In the genomic region with DNA sequence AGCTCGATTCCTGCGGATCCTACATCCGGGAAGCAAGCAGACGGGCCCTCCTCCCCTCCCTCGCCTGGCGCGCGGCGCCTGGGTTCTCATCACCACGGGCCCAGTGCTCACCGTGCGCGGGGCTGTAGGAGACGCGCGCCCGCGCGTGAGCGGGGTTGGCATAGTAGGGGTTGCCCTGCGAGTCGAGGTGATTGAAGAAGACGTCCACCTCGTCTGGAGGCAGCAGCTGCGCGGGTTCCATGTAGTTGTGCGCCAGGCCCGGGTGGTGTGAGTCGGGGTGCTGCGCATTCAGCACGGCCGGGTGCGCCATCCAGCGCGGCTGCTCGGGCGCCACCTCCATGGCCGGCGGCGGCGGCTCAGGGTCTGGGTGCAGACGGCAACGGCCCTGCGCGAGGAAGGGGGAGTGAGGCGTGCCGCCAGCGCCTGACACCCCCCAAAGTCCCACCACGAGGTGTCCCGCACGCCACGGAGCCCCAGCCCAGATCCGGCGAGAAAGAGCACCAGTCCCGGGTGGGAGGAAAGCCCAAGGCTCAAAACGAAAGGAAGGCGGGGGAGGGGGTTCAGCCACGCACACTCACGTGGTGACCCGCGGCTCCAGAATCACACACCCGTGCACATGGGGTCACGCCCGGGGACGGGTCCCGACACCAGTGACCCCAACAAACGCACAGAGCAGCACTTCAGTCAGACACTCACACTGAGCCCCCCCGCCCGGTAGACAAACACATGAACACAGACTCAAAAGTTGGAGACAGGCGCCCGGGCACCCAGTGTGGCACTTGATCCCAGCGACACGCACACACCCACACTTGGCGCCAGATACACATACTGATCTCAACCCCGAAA, we compare ENCODE assay signal across 9 cellular contexts. TPM values are rescaled to one million over a fixed set of nuclear protein-coding genes. Genes with fewer than 3 reads are reported as not detected.
A peak's percentile ranks its signal among the peaks of the same experiment; 100 is the strongest.
DNase-seq lines count a peak whose midpoint lies in the region; TF ChIP-seq lines count a peak whose summit lies in the region.
"Had no signal": no experiment of that assay in that cellular context is flagged by ENCODE, and none has a peak within 500 bp of the region (broad histone marks: within the 10 kb centered on the region; RNA-seq: fewer than 3 reads in every experiment).

No MANE protein-coding gene starts in this region.

- no peak for TF ChIP-seq POLR2A in thyroid gland (IDR thresholded peaks at IDR 0.05)

- no peaks in the 10 kb centered on the region for H3K36me3 Mint-ChIP-seq in MCF 10A (ENCODE audit: insufficient read depth, unreplicated experiment)

- H3K4me2 ChIP-seq in Loucy (ENCODE audit: low read depth, low read length, poor library complexity, severe bottlenecking) = peak overlapping the region; percentile 94

- WGBS in liver = 2% methylated on average over 75 of the region's 75 CpGs
- WGBS in thyroid gland, 2 donors = 1 to 4% methylated on average over 11 to 25 of the region's 75 CpGs

- no peaks in the 10 kb centered on the region for H4K20me1 ChIP-seq in Loucy (ENCODE audit: insufficient read depth, low read length, poor library complexity, severe bottlenecking)

- no peaks in the 10 kb centered on the region for H3K9me3 Mint-ChIP-seq in MCF 10A (ENCODE audit: unreplicated experiment)

- H3K27ac Mint-ChIP-seq in MCF 10A (ENCODE audit: low read depth, unreplicated experiment) = no peak overlapping the region

- H3K36me3 ChIP-seq in Loucy (ENCODE audit: insufficient read depth, low read length) = no peaks in the 10 kb centered on the region
- H3K36me3 ChIP-seq in liver (ENCODE audit: control insufficient read depth in 4 of 4, insufficient read depth in 3 of 4, low read depth in 1 of 4, low read length in 3 of 4) = no peaks in the 10 kb centered on the region
- H3K36me3 ChIP-seq in thyroid gland = no peaks in the 10 kb centered on the region

- H3K4me1 Mint-ChIP-seq in MCF 10A (ENCODE audit: insufficient read depth, unreplicated experiment) = peaks cover 4% of the 10 kb centered on the region

- TF ChIP-seq CTCF in Loucy (conservative IDR thresholded peaks at IDR 0.05; ENCODE audit: low read length) = no peak
- TF ChIP-seq CTCF in MCF 10A (IDR thresholded peaks at IDR 0.05; ENCODE audit: unreplicated experiment) = no peak
- no peak for TF ChIP-seq CTCF in liver (IDR thresholded peaks at IDR 0.05; ENCODE audit: low read depth, low read length, missing input control)
- no peak for TF ChIP-seq CTCF in thyroid gland (IDR thresholded peaks at IDR 0.05)

- no peaks in the 10 kb centered on the region for H3K9me2 ChIP-seq in Loucy (replicated peaks; ENCODE audit: low read depth, low read length)

- peaks cover 50% of the 10 kb centered on the region for H3K79me2 ChIP-seq in Loucy (ENCODE audit: insufficient read depth, low read length)

- H3K4me3 Mint-ChIP-seq in MCF 10A (ENCODE audit: unreplicated experiment) = peak overlapping the region; percentile 85

- H3K4me3 ChIP-seq in Loucy (ENCODE audit: low read length, poor library complexity, severe bottlenecking) = peak overlapping the region; percentile 85
- peak overlapping the region; percentile 21 to 66 (median 48) for H3K4me3 ChIP-seq in liver (ENCODE audit: low read depth in 1 of 3, low read length in 3 of 3)
- H3K4me3 ChIP-seq in thyroid gland (replicated peaks in 1 of 3) = peak overlapping the region in 2 of 3 donors; percentile 28 to 60

- CTCF ChIA-PET in MCF 10A (lab: Yijun Ruan, JAX) = interaction anchor here (0.8 to 1.0 kb wide), 2 partner anchors 49 to 61 kb away, joined by 3 read pairs; no protein-coding TSS in a partner anchor

- TF ChIP-seq RAD21 in liver (IDR thresholded peaks at IDR 0.05) = no peak

- H3K4me1 ChIP-seq in Loucy (ENCODE audit: insufficient read depth, low read length, poor library complexity, severe bottlenecking) (peaks cover 42% of the 10 kb centered on the region), liver (ENCODE audit: control insufficient read depth in 4 of 4, insufficient read depth in 4 of 4, low read length in 3 of 4) (peaks cover 19 to 39% (median 37%) of the 10 kb centered on the region in 4 donors), thyroid gland (peaks cover 21 to 55% of the 10 kb centered on the region in 2 donors)

- peaks cover 24% of the 10 kb centered on the region for H3K27me3 Mint-ChIP-seq in MCF 10A (ENCODE audit: insufficient read depth, unreplicated experiment)

- H3K27ac ChIP-seq in liver (ENCODE audit: low read depth in 1 of 2, low read length in 2 of 2) (peak overlapping the region in 1 of 2 donors; percentile 31), thyroid gland (peak overlapping the region in 2 of 3 donors; percentile 36 to 81)

- H3K9ac ChIP-seq in Loucy (ENCODE audit: low read depth, low read length, poor library complexity, severe bottlenecking) = peak overlapping the region; percentile 98
- H3K9ac ChIP-seq in liver (ENCODE audit: low read depth in 1 of 2, low read length in 2 of 2) = no peak overlapping the region

- no TSS peak for BruUV-seq in MCF 10A (replicated peaks; lab: Mats Ljungman, UMichigan)

- POLR2A ChIA-PET in MCF 10A (lab: Yijun Ruan, JAX) = interaction anchor here (0.6 kb wide), 1 partner anchor 52 kb away, joined by 3 read pairs; no protein-coding TSS in a partner anchor

- H3K27me3 ChIP-seq in Loucy (ENCODE audit: insufficient read depth, low read length, poor library complexity, severe bottlenecking) (no peaks in the 10 kb centered on the region), liver (ENCODE audit: control insufficient read depth in 4 of 4, insufficient read depth in 4 of 4, low read length in 3 of 4) (peaks cover 4 to 24% (median 15%) of the 10 kb centered on the region in 4 donors), thyroid gland (peaks cover 55% of the 10 kb centered on the region)

- H2AFZ ChIP-seq in Loucy (ENCODE audit: low read length) = peak overlapping the region; percentile 51; the same call in 1 of the 2 replicates

- H3F3A ChIP-seq in Loucy (ENCODE audit: low read depth) = peaks cover 15% of the 10 kb centered on the region

- DNase-seq in D341Med (ENCODE audit: low spot score) = peak; percentile 71
- DNase-seq in MCF 10A (ENCODE audit: unreplicated experiment) = peak; percentile 4
- DNase-seq in thyroid gland = no peak
- DNase-seq in SKM-1 (lab: John Stamatoyannopoulos, UW; ENCODE audit: unreplicated experiment) = no peak
- DNase-seq in COLO829 (ENCODE audit: low spot score) = no peak
- no peak for DNase-seq in NCI-H187 treated with DMSO at 0.1 percent for 48 hours (lab: John Stamatoyannopoulos, UW)

- H3K9me3 ChIP-seq in Loucy (ENCODE audit: insufficient read depth, low read depth, low read length) = no peaks in the 10 kb centered on the region
- no peaks in the 10 kb centered on the region for H3K9me3 ChIP-seq in liver (ENCODE audit: control insufficient read depth in 4 of 4, low read length in 3 of 4)
- H3K9me3 ChIP-seq in thyroid gland = no peaks in the 10 kb centered on the region

- intact Hi-C loops in MCF 10A (cut with micrococcal nuclease) = no loop called here
- intact Hi-C loops in thyroid gland (cut with DNase I) = loop anchor here (5.0 kb wide), 1 partner anchor 310 kb away; no protein-coding TSS in a partner anchor

TF ChIP-seq in liver, 16 proteins besides CTCF, POLR2A, EP300 and RAD21:
- TF ChIP-seq, protein P1, sequence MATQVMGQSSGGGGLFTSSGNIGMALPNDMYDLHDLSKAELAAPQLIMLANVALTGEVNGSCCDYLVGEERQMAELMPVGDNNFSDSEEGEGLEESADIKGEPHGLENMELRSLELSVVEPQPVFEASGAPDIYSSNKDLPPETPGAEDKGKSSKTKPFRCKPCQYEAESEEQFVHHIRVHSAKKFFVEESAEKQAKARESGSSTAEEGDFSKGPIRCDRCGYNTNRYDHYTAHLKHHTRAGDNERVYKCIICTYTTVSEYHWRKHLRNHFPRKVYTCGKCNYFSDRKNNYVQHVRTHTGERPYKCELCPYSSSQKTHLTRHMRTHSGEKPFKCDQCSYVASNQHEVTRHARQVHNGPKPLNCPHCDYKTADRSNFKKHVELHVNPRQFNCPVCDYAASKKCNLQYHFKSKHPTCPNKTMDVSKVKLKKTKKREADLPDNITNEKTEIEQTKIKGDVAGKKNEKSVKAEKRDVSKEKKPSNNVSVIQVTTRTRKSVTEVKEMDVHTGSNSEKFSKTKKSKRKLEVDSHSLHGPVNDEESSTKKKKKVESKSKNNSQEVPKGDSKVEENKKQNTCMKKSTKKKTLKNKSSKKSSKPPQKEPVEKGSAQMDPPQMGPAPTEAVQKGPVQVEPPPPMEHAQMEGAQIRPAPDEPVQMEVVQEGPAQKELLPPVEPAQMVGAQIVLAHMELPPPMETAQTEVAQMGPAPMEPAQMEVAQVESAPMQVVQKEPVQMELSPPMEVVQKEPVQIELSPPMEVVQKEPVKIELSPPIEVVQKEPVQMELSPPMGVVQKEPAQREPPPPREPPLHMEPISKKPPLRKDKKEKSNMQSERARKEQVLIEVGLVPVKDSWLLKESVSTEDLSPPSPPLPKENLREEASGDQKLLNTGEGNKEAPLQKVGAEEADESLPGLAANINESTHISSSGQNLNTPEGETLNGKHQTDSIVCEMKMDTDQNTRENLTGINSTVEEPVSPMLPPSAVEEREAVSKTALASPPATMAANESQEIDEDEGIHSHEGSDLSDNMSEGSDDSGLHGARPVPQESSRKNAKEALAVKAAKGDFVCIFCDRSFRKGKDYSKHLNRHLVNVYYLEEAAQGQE (IDR thresholded peaks at IDR 0.05) = no peak
- TF ChIP-seq, protein P2, sequence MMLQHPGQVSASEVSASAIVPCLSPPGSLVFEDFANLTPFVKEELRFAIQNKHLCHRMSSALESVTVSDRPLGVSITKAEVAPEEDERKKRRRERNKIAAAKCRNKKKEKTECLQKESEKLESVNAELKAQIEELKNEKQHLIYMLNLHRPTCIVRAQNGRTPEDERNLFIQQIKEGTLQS (IDR thresholded peaks at IDR 0.05) = no peak

RNA-seq across cellular contexts. Expression of a gene that starts 6.1 kb away (rescaled TPM):
- total RNA-seq in MCF 10A (2022) (0.51 and 0.56 TPM in 2 replicates), liver (1 to 10 TPM in 1 of 2 donors, under 1 TPM in 1; 0.25 to 2.8 TPM), thyroid gland (10 to 100 TPM in 2 of 4 donors, 1 to 10 TPM in 2; 7.1 to 19.5 (median 9.7) TPM)
- under 1 TPM; 0.28 to 0.80 TPM for polyA plus RNA-seq in liver

RNA-seq across cellular contexts. Expression of a gene that starts 20.2 kb away (rescaled TPM):
- total RNA-seq in MCF 10A (2022) (not detected in 2 replicates), liver (not detected), thyroid gland (not detected)
- not detected for polyA plus RNA-seq in liver
- total RNA-seq: RPMI7951 had no signal

Comparison
In these comparisons a context has a peak if more than half of its experiments do, and no peak if none do; other contexts are left out.
1. DNase-seq: peak in D341Med (single experiment) and MCF 10A (single experiment); none in thyroid gland (0 of 2), SKM-1 (single experiment), COLO829 (single experiment) and NCI-H187 treated with DMSO at 0.1 percent for 48 hours (single experiment).
2. Peak in every context shown above with its lines, with median percentiles within 50 percentile points of each other: H3K4me3 ChIP-seq.